In the genomic region with DNA sequence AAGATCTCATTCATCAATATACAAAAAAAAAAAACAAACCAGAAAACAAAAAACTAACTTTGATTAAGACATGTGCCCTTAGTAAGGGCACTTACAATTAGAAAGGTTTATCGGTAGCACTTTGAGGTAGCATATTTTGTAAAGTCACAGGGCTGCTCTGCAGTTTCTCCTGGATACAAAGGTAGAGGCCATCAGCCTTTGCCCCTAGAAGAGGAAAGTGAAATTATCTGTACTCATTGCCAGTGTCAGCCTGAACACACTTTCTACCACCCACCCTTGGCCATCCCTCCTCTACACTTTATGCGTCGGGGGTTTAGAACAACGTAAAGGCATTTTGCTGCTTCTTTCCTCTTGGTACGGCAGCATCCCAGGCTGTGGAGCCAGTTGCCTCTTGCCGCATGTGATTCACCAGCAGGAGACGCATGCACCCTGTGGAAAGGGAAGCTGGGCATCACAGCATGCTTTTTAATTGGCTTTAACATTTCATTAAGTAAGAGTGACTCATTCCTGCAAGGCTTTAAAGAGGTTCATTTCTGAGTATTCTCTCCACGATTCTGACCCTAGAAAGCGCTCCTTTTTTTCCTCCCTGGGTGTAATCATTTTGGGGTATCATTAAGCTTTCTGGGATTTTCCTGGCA, we compare ENCODE assay signal across 8 cellular contexts.
DNase-seq lines count a peak whose midpoint lies in the region; FAIRE-seq and TF ChIP-seq lines count a peak whose summit lies in the region.

No MANE protein-coding gene starts in this region.

- POLR2A ChIA-PET in endothelial cell of umbilical vein (lab: Charles Lee), result no interaction called here

- H3K4me1 ChIP-seq in endothelial cell of umbilical vein (ENCODE audit: control insufficient read depth, extremely low read depth, insufficient read depth, low read length), result peaks cover 4% of the 10 kb centered on the region
- H3K4me1 ChIP-seq in neuronal stem cell (ENCODE audit: control insufficient read depth in 2 of 2, insufficient read depth in 1 of 2, low read depth in 1 of 2, low read length in 2 of 2), result peaks cover 0 to 7% of the 10 kb centered on the region in 2 donors

- H3K9ac ChIP-seq in endothelial cell of umbilical vein (replicated peaks; ENCODE audit: extremely low read depth, insufficient read depth, low read length) (no peak overlapping the region), neuronal stem cell (ENCODE audit: low read depth, low read length, poor library complexity) (no peak overlapping the region)

- dilution Hi-C loops in endothelial cell of umbilical vein (cut with MboI; ENCODE audit: extremely low pct_ligation_motif_present, low sequenced_read_pairs), result no loop called here

- no peaks in the 10 kb centered on the region for H3K9me3 Mint-ChIP-seq in progenitor cell of endocrine pancreas (ENCODE audit: low read depth)

- H3K27ac Mint-ChIP-seq in progenitor cell of endocrine pancreas, result no peak overlapping the region

- BruUV-seq in endothelial cell of umbilical vein (replicated peaks; lab: Mats Ljungman, UMichigan), result TSS peak; percentile 46

- peaks cover 7% of the 10 kb centered on the region for H3K36me3 Mint-ChIP-seq in progenitor cell of endocrine pancreas (ENCODE audit: insufficient read depth)

- FAIRE-seq in endothelial cell of umbilical vein (lab: Jason Lieb, UNC) (no peak), GM12891 (lab: Jason Lieb, UNC) (no peak)

- no peak overlapping the region for H3K4me2 ChIP-seq in endothelial cell of umbilical vein (ENCODE audit: insufficient read depth, low read length)
- H3K4me2 ChIP-seq in neuronal stem cell (ENCODE audit: insufficient read depth, low read length, poor library complexity, severe bottlenecking), result no peak overlapping the region

- H3K4me3 ChIP-seq in endothelial cell of umbilical vein (replicated peaks in 1 of 3; ENCODE audit: insufficient read depth in 1 of 3, low read depth in 1 of 3, low read length in 3 of 3), result no peak overlapping the region
- H3K4me3 ChIP-seq in neuronal stem cell (ENCODE audit: low read length in 2 of 2), result no peak overlapping the region

- H2BK12ac ChIP-seq in neuronal stem cell (ENCODE audit: low read length), result no peak overlapping the region

- CTCF ChIA-PET in endothelial cell of umbilical vein (lab: Charles Lee), result interaction anchor here (0.9 to 6.1 kb wide), 10 partner anchors 9 to 341 kb away, joined by 4 to 32 read pairs (median 6); a partner anchor contains a TSS

- no peak for TF ChIP-seq POLR2A in endothelial cell of umbilical vein (IDR thresholded peaks at IDR 0.05; ENCODE audit: low read depth, low read length)
- TF ChIP-seq POLR2A in GM12891 (IDR thresholded peaks at IDR 0.05; ENCODE audit: low read depth, low read length), result no peak

- WGBS in neuronal stem cell (ENCODE audit: extremely low coverage in 2 of 2, insufficient read length in 2 of 2, insufficient replicate concordance in 1 of 2), 2 donors, result no CpG with 5 or more reads among the region's 9 CpGs

- H3K4ac ChIP-seq in neuronal stem cell (ENCODE audit: low read length), result no peak overlapping the region

- no peak overlapping the region for H2BK120ac ChIP-seq in neuronal stem cell (ENCODE audit: low read depth, low read length)

- H2BK15ac ChIP-seq in neuronal stem cell (ENCODE audit: low read length), result no peak overlapping the region

- DNase-seq in Daoy (ENCODE audit: low read depth) (peak; percentile 84), NOMO-1 treated with dmso at 0.1 percent for 144 hours (lab: John Stamatoyannopoulos, UW; ENCODE audit: unreplicated experiment) (peak; percentile 15), endothelial cell of umbilical vein (ENCODE audit: low read depth, low spot score) (no peak), neuronal stem cell (ENCODE audit: low spot score) (peak; percentile 18), NCI-H774 (lab: John Stamatoyannopoulos, UW) (no peak), GM12891 (ENCODE audit: insufficient read length, low spot score) (no peak), progenitor cell of endocrine pancreas (ENCODE audit: low spot score, unreplicated experiment) (no peak), OCI-M1 (lab: John Stamatoyannopoulos, UW) (no peak)

- H3K27me3 ChIP-seq in endothelial cell of umbilical vein (ENCODE audit: control insufficient read depth in 2 of 2, insufficient read depth in 2 of 2, low read length in 2 of 2) (no peaks in the 10 kb centered on the region), neuronal stem cell (ENCODE audit: control insufficient read depth in 3 of 3, insufficient read depth in 3 of 3, low read depth in 1 of 3, low read length in 3 of 3) (no peaks in the 10 kb centered on the region)

- H3K9me3 ChIP-seq in endothelial cell of umbilical vein (replicated peaks; ENCODE audit: control insufficient read depth, insufficient read depth, low read length) (no peaks in the 10 kb centered on the region), neuronal stem cell (replicated peaks in 1 of 2; ENCODE audit: control insufficient read depth in 2 of 2, insufficient read depth in 1 of 2, low read depth in 1 of 2, low read length in 2 of 2) (no peaks in the 10 kb centered on the region)

- no peak overlapping the region for H2BK5ac ChIP-seq in neuronal stem cell (ENCODE audit: low read length)

- H3K79me2 ChIP-seq in endothelial cell of umbilical vein (ENCODE audit: control insufficient read depth, insufficient read depth, low read length), result no peaks in the 10 kb centered on the region

- TF ChIP-seq CTCF in endothelial cell of umbilical vein (IDR thresholded peaks at IDR 0.05; ENCODE audit: extremely low read depth in 1 of 2, insufficient read depth in 1 of 2, low read depth in 1 of 2, low read length in 2 of 2), result no peak
- TF ChIP-seq CTCF in progenitor cell of endocrine pancreas (IDR thresholded peaks at IDR 0.05; ENCODE audit: unreplicated experiment), result no peak

- H3K4me1 Mint-ChIP-seq in progenitor cell of endocrine pancreas (ENCODE audit: low read depth), result no peaks in the 10 kb centered on the region

- no peaks in the 10 kb centered on the region for H4K20me1 ChIP-seq in endothelial cell of umbilical vein (replicated peaks; ENCODE audit: control insufficient read depth, extremely low read depth, insufficient read depth, low read length)

- H3K9me1 ChIP-seq in endothelial cell of umbilical vein (replicated peaks; ENCODE audit: control insufficient read depth, extremely low read depth, insufficient read depth, low read length), result no peaks in the 10 kb centered on the region

- H4K8ac ChIP-seq in neuronal stem cell (ENCODE audit: low read depth, low read length), result no peak overlapping the region

- H3K4me3 Mint-ChIP-seq in progenitor cell of endocrine pancreas (ENCODE audit: low read depth), result no peak overlapping the region

- no peak overlapping the region for H2AK5ac ChIP-seq in neuronal stem cell (ENCODE audit: low read depth, low read length)

- H3K27ac ChIP-seq in endothelial cell of umbilical vein (ENCODE audit: insufficient read depth, low read depth, low read length), result no peak overlapping the region
- peak overlapping the region; percentile 2 for H3K27ac ChIP-seq in neuronal stem cell (replicated peaks; ENCODE audit: low read length)

- H4K91ac ChIP-seq in neuronal stem cell (ENCODE audit: low read depth, low read length, poor library complexity), result no peak overlapping the region

- H3K36me3 ChIP-seq in endothelial cell of umbilical vein (ENCODE audit: control insufficient read depth in 2 of 2, extremely low read depth in 1 of 2, insufficient read depth in 2 of 2, low read length in 2 of 2) (no peaks in the 10 kb centered on the region), neuronal stem cell (replicated peaks in 1 of 2; ENCODE audit: control insufficient read depth in 2 of 2, insufficient read depth in 2 of 2, low read length in 2 of 2) (peaks cover 14 to 99% of the 10 kb centered on the region in 2 donors)

- H2AFZ ChIP-seq in endothelial cell of umbilical vein (ENCODE audit: low read depth, low read length), result no peak overlapping the region
- H2AFZ ChIP-seq in neuronal stem cell (ENCODE audit: low read length), result no peak overlapping the region

- H3K27me3 Mint-ChIP-seq in progenitor cell of endocrine pancreas, result no peaks in the 10 kb centered on the region

- H3K18ac ChIP-seq in neuronal stem cell (ENCODE audit: low read length), result no peak overlapping the region

- no peak overlapping the region for H3K14ac ChIP-seq in neuronal stem cell (ENCODE audit: low read length)

- intact Hi-C loops in endothelial cell of umbilical vein (cut with micrococcal nuclease), result no loop called here

- no peaks in the 10 kb centered on the region for H3K79me1 ChIP-seq in neuronal stem cell (ENCODE audit: low read depth, low read length)

- H3K23ac ChIP-seq in neuronal stem cell (ENCODE audit: low read depth, low read length, poor library complexity), result no peak overlapping the region

TF ChIP-seq in endothelial cell of umbilical vein, 7 proteins besides CTCF, POLR2A, EP300 and RAD21 (continues in another document):
- TF ChIP-seq EZH2 (IDR thresholded peaks at IDR 0.05; ENCODE audit: borderline replicate concordance, low read depth, low read length, severe bottlenecking) (no peak), POLR2AphosphoS5 (IDR thresholded peaks at IDR 0.05; ENCODE audit: insufficient read depth, low read depth, low read length) (no peak), GATA2 (IDR thresholded peaks at IDR 0.05; ENCODE audit: insufficient read depth, insufficient read length, low read depth, low read length) (no peak), JUN (IDR thresholded peaks at IDR 0.05; ENCODE audit: borderline replicate concordance, insufficient read depth, insufficient read length, low read depth) (no peak), MYC (IDR thresholded peaks at IDR 0.05; ENCODE audit: low read depth, low read length) (no peak)
- TF ChIP-seq, protein P1, sequence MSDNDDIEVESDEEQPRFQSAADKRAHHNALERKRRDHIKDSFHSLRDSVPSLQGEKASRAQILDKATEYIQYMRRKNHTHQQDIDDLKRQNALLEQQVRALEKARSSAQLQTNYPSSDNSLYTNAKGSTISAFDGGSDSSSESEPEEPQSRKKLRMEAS (IDR thresholded peaks at IDR 0.05; ENCODE audit: insufficient read depth, insufficient read length), result no peak

TF ChIP-seq in GM12891, 5 proteins besides CTCF, POLR2A, EP300 and RAD21:
- TF ChIP-seq POU2F2 (IDR thresholded peaks at IDR 0.05; ENCODE audit: low read depth, low read length), result no peak
- no peak for TF ChIP-seq POLR2AphosphoS5 (IDR thresholded peaks at IDR 0.05; ENCODE audit: low read depth, low read length)
- no peak for TF ChIP-seq SPI1 (IDR thresholded peaks at IDR 0.05; ENCODE audit: low read depth, low read length)
- TF ChIP-seq PAX5 (IDR thresholded peaks at IDR 0.05; ENCODE audit: insufficient read depth, low read length, severe bottlenecking), result no peak
- no peak for TF ChIP-seq TAF1 (IDR thresholded peaks at IDR 0.05; ENCODE audit: low read depth, low read length)

Comparison
In these comparisons a context has a peak if more than half of its experiments do, and no peak if none do; other contexts are left out.
1. DNase-seq: peak in Daoy (single experiment), NOMO-1 treated with dmso at 0.1 percent for 144 hours (single experiment) and neuronal stem cell (single experiment); none in endothelial cell of umbilical vein (single experiment), NCI-H774 (single experiment), GM12891 (single experiment), progenitor cell of endocrine pancreas (single experiment) and OCI-M1 (single experiment).